Comparison of ENCODE assay signal across 34 cellular contexts in genomic region chr12:13882176-13882575, GRCh38.
"Had no signal": no experiment of that assay in that cellular context is flagged by ENCODE, and none has a peak within 500 bp of the region (broad histone marks: within the 10 kb centered on the region; RNA-seq: fewer than 3 reads in every experiment).

No MANE protein-coding gene starts in this region.

- H3K9me3 ChIP-seq: adrenal gland, ascending aorta, body of pancreas, breast epithelium had no signal

- FAIRE-seq: astrocyte, bronchial epithelial cell had no signal

- H3K4me1 ChIP-seq: adrenal gland, ascending aorta, body of pancreas, breast epithelium had no signal

- DNase-seq: activated effector memory CD4-positive, alpha-beta T cell treated with anti-CD3 and anti-CD28 coated beads, Interleukin-2, amount 50 U/mL, for 16 hours; activated effector memory CD4-positive, alpha-beta T cell treated with Interleukin-2 at 50 U/mL for 16 hours; activated gamma-delta T cell; activated gamma-delta T cell treated with Interleukin-2 at 50 U/mL for 16 hours; activated naive CD4-positive, alpha-beta T cell; activated naive CD4-positive, alpha-beta T cell treated with anti-CD3 and anti-CD28 coated beads for 36 hours; activated naive CD4-positive, alpha-beta T cell treated with anti-CD3 and anti-CD28 coated beads, Interleukin-2, amount 10 ng/mL, durations not matched to agents 7 days and 5 days; activated naive CD4-positive, alpha-beta T cell treated with anti-CD3 and anti-CD28 coated beads, Interleukin-2, amount 50 U/mL, for 16 hours; activated naive CD4-positive, alpha-beta T cell treated with Interleukin-2 at 50 U/mL for 16 hours; activated naive CD8-positive, alpha-beta T cell treated with anti-CD3 and anti-CD28 coated beads for 36 hours; activated naive CD8-positive, alpha-beta T cell treated with anti-CD3 and anti-CD28 coated beads, Interleukin-2, amount 10 ng/mL, durations not matched to agents 7 days and 5 days; activated naive CD8-positive, alpha-beta T cell treated with anti-CD3 and anti-CD28 coated beads, Interleukin-2, amount 50 U/mL, for 24 hours; activated T-cell treated with anti-CD3 and anti-CD28 coated beads, Interleukin-2, amount 50 U/mL, for 1 hour; activated T-cell treated with anti-CD3 and anti-CD28 coated beads, Interleukin-2, amount 50 U/mL, for 24 hours; activated T-cell treated with anti-CD3 and anti-CD28 coated beads, Interleukin-2, amount 50 U/mL, for 4 hours; activated T-cell treated with anti-CD3 and anti-CD28 coated beads, Interleukin-2, amount 50 U/mL, for 48 hours; activated T-cell treated with anti-CD3 and anti-CD28 coated beads, Interleukin-2, amount 50 U/mL, for 72 hours; adrenal gland; amniotic stem cell; amygdala; anterior cingulate cortex; aorta; body of pancreas; brain microvascular endothelial cell; caudate nucleus; central memory CD4-positive, alpha-beta T cell; cerebellar nuclear complex had no signal

- H3K27ac ChIP-seq: adrenal gland, ascending aorta, body of pancreas, brain microvascular endothelial cell, breast epithelium, cardiac muscle cell had no signal

- ATAC-seq: activated naive CD4-positive, alpha-beta T cell treated with anti-CD3 and anti-CD28 coated beads, Interleukin-2, amount 50 U/mL, for 72 hours; activated naive CD8-positive, alpha-beta T cell treated with anti-CD3 and anti-CD28 coated beads, Interleukin-2, amount 50 U/mL, for 24 hours; activated T-cell treated with anti-CD3 and anti-CD28 coated beads, Interleukin-2, amount 50 U/mL, for 4 hours; activated T-cell treated with anti-CD3 and anti-CD28 coated beads, Interleukin-2, amount 50 U/mL, for 72 hours; activated T-helper 17 cell treated with anti-CD3 and anti-CD28 coated beads, Interleukin-2, amount 50 U/mL, for 72 hours; body of pancreas had no signal

- H3K4me3 ChIP-seq: adrenal gland, ascending aorta, body of pancreas, breast epithelium, cardiac muscle cell had no signal
